9 cellular contexts compared by ENCODE assay signal in genomic region chr7:43645699-43646226, GRCh38.
A peak's percentile ranks its signal among the peaks of the same experiment; 100 is the strongest.
DNase-seq lines count a peak whose midpoint lies in the region; ATAC-seq, FAIRE-seq and TF ChIP-seq lines count a peak whose summit lies in the region.
"Had no signal": no experiment of that assay in that cellular context is flagged by ENCODE, and none has a peak within 500 bp of the region (broad histone marks: within the 10 kb centered on the region; RNA-seq: fewer than 3 reads in every experiment).

No MANE protein-coding gene starts in this region.

- peaks cover 90% of the 10 kb centered on the region for H3K4me1 Mint-ChIP-seq in activated CD4-positive, alpha-beta T cell treated with anti-CD3 and anti-CD28 coated beads, Interleukin-2, amount 10 ng/mL, durations not matched to agents 7 days and 5 days
- H3K4me1 Mint-ChIP-seq in activated naive CD8-positive, alpha-beta T cell (ENCODE audit: low read depth) = peaks cover 97% of the 10 kb centered on the region
- peaks cover 60% of the 10 kb centered on the region for H3K4me1 Mint-ChIP-seq in memory B cell

- H3K9me3 ChIP-seq in thymus (ENCODE audit: control insufficient read depth) = no peaks in the 10 kb centered on the region
- no peaks in the 10 kb centered on the region for H3K9me3 ChIP-seq in MG63

- H3K36me3 Mint-ChIP-seq in activated CD4-positive, alpha-beta T cell treated with anti-CD3 and anti-CD28 coated beads, Interleukin-2, amount 10 ng/mL, durations not matched to agents 7 days and 5 days (ENCODE audit: low read depth) = peaks cover 66% of the 10 kb centered on the region
- peaks cover 29% of the 10 kb centered on the region for H3K36me3 Mint-ChIP-seq in activated naive CD8-positive, alpha-beta T cell
- peaks cover 22% of the 10 kb centered on the region for H3K36me3 Mint-ChIP-seq in memory B cell

- H3K4me3 ChIP-seq in thymus (ENCODE audit: low read length) (no peak overlapping the region), MG63 (no peak overlapping the region)

- H3K27ac ChIP-seq in thymus (ENCODE audit: low read depth) = peak overlapping the region; percentile 71

- 95% methylated on average over 3 of the region's 3 CpGs for WGBS in thymus

- no peak for FAIRE-seq in D721Med (lab: Jason Lieb, UNC)

- H3K27ac Mint-ChIP-seq in activated CD4-positive, alpha-beta T cell treated with anti-CD3 and anti-CD28 coated beads, Interleukin-2, amount 10 ng/mL, durations not matched to agents 7 days and 5 days = peak overlapping the region; percentile 73
- peak overlapping the region; percentile 97 for H3K27ac Mint-ChIP-seq in activated naive CD8-positive, alpha-beta T cell
- peak overlapping the region; percentile 90 for H3K27ac Mint-ChIP-seq in memory B cell

- H3K4me3 Mint-ChIP-seq in activated CD4-positive, alpha-beta T cell treated with anti-CD3 and anti-CD28 coated beads, Interleukin-2, amount 10 ng/mL, durations not matched to agents 7 days and 5 days = peak overlapping the region; percentile 34
- peak overlapping the region; percentile 75 for H3K4me3 Mint-ChIP-seq in activated naive CD8-positive, alpha-beta T cell
- H3K4me3 Mint-ChIP-seq in memory B cell = peak overlapping the region; percentile 52

- no peaks in the 10 kb centered on the region for H3K9me3 Mint-ChIP-seq in activated CD4-positive, alpha-beta T cell treated with anti-CD3 and anti-CD28 coated beads, Interleukin-2, amount 10 ng/mL, durations not matched to agents 7 days and 5 days
- no peaks in the 10 kb centered on the region for H3K9me3 Mint-ChIP-seq in activated naive CD8-positive, alpha-beta T cell (ENCODE audit: low read depth)
- H3K9me3 Mint-ChIP-seq in memory B cell = no peaks in the 10 kb centered on the region

- no peaks in the 10 kb centered on the region for H3K27me3 Mint-ChIP-seq in activated CD4-positive, alpha-beta T cell treated with anti-CD3 and anti-CD28 coated beads, Interleukin-2, amount 10 ng/mL, durations not matched to agents 7 days and 5 days
- H3K27me3 Mint-ChIP-seq in activated naive CD8-positive, alpha-beta T cell = no peaks in the 10 kb centered on the region
- no peaks in the 10 kb centered on the region for H3K27me3 Mint-ChIP-seq in memory B cell

- peaks cover 28% of the 10 kb centered on the region for H3K4me1 ChIP-seq in thymus (ENCODE audit: control insufficient read depth, insufficient read depth, low read length)

- POLR2A ChIA-PET in activated CD4-positive, alpha-beta T cell treated with anti-CD3 and anti-CD28 coated beads, Interleukin-2, amount 10 ng/mL, durations not matched to agents 7 days and 5 days (lab: Charles Lee) = interaction anchor here (0.6 to 1.0 kb wide), 2 partner anchors 54 to 60 kb away, joined by 3 read pairs; no protein-coding TSS in a partner anchor

- H3K36me3 ChIP-seq in thymus (ENCODE audit: control insufficient read depth, insufficient read depth) (peaks cover 17% of the 10 kb centered on the region), MG63 (peaks cover 47% of the 10 kb centered on the region)

- CTCF ChIA-PET in activated CD4-positive, alpha-beta T cell treated with anti-CD3 and anti-CD28 coated beads, Interleukin-2, amount 10 ng/mL, durations not matched to agents 7 days and 5 days (lab: Charles Lee) = interaction anchor here (0.8 to 2.6 kb wide), 6 partner anchors 22 to 63 kb away, joined by 3 to 16 read pairs (median 5); partner anchors contain the start of gene STK17A

- ATAC-seq in memory B cell (ENCODE audit: low read depth) = no peak

- TF ChIP-seq CTCF in D721Med (IDR thresholded peaks at IDR 0.05; ENCODE audit: insufficient read depth, missing control alignments) = no peak

- no peak for DNase-seq in activated CD4-positive, alpha-beta T cell treated with anti-CD3 and anti-CD28 coated beads, Interleukin-2, amount 10 ng/mL, durations not matched to agents 7 days and 5 days
- no peak for DNase-seq in activated CD4-positive, alpha-beta T cell treated with anti-CD3 and anti-CD28 coated beads, Interleukin-2, amount 50 U/mL, for 4 hours
- DNase-seq in memory B cell (ENCODE audit: low spot score in 2 of 2) (no peak), cortex of kidney (lab: John Stamatoyannopoulos, UW) (no peak), MG63 (no peak), D721Med (ENCODE audit: insufficient read length, low spot score) (no peak)
- DNase-seq: NCI-H2107 had no signal

- H3K27me3 ChIP-seq in thymus (ENCODE audit: control insufficient read depth, insufficient read depth) (no peaks in the 10 kb centered on the region), MG63 (no peaks in the 10 kb centered on the region)
